In the genomic region with DNA sequence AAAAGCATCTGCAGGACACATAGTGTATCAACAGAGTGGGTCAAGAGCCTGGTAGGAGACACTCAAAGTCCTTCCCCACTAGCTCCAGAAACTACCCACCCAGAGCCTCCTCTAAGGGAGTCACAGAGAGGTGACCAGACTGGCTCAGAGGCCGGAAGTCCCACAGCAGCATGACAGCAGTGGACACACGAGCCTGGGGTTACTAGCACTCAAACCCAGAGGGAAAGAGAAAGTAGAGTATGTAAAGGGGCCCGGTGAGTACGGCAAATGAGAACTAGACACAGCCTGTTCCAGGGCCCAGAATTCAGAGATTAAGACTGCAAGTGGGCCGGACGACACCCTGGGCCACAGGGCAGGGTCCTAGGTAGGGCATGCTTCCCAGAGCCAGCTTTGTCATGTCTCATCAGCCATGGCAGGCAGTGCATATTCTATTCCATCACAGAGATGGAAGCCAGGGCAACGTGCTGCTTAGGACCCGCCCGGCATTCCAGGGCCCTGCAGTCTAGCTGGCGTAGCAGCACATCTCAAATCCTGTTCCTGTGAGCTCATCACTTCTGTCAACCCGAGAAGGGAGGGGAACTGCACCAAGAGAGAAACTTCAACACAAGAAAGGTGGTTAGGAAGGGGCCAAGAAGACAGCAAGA, we compare ENCODE assay signal across 8 cellular contexts. TPM values are rescaled to one million over a fixed set of nuclear protein-coding genes. Genes with fewer than 3 reads are reported as not detected.
DNase-seq lines count a peak whose midpoint lies in the region; ATAC-seq and TF ChIP-seq lines count a peak whose summit lies in the region.

No MANE protein-coding gene starts in this region.

- DNase-seq in HFF-Myc (ENCODE audit: extremely low read depth, low read depth): no peak
- DNase-seq in hepatocyte (ENCODE audit: low spot score): no peak
- DNase-seq in substantia nigra (lab: John Stamatoyannopoulos, UW): peak in 3 of 49 donors; percentile 19 to 34 (median 33)
- no peak for DNase-seq in iPS-NIHi11 (ENCODE audit: low spot score)
- DNase-seq in immature natural killer cell: no peak
- no peak for DNase-seq in OCI-M1 (lab: John Stamatoyannopoulos, UW)

- no peaks in the 10 kb centered on the region for H3K9me2 ChIP-seq in hepatocyte (replicated peaks; ENCODE audit: insufficient read depth)

- no peaks in the 10 kb centered on the region for H3K9me3 ChIP-seq in hepatocyte (ENCODE audit: low read depth)

- H3K27ac ChIP-seq in hepatocyte (peak overlapping the region; percentile 75), substantia nigra (ENCODE audit: low read depth, low read length, poor library complexity, severe bottlenecking) (peak overlapping the region; percentile 88)

- H3K36me3 ChIP-seq in hepatocyte (replicated peaks; ENCODE audit: insufficient read depth, low read depth): no peaks in the 10 kb centered on the region

- peaks cover 16% of the 10 kb centered on the region for H3K79me2 ChIP-seq in hepatocyte

- 80% methylated on average over 11 of the region's 11 CpGs for WGBS in hepatocyte (ENCODE audit: low lambda C conversion rate, missing lambda C conversion rate)

- H3K27me3 Mint-ChIP-seq in brain: peaks cover 10% of the 10 kb centered on the region
- peaks cover 0 to 5% (median 2%) of the 10 kb centered on the region in 3 donors for H3K27me3 Mint-ChIP-seq in immature natural killer cell (ENCODE audit: low read depth in 3 of 3)

- no peak for ATAC-seq in HG03520 (IDR thresholded peaks at IDR 0.05; ENCODE audit: unreplicated experiment)

- H3K4me3 ChIP-seq in HFF-Myc (replicated peaks; ENCODE audit: low read depth, low read length) (peak overlapping the region; percentile 1; the same call in 1 of the 2 replicates), hepatocyte (no peak overlapping the region)

- H3K4me1 ChIP-seq in hepatocyte (ENCODE audit: insufficient read depth): peaks cover 14% of the 10 kb centered on the region

- peaks cover 8% of the 10 kb centered on the region for H4K20me1 ChIP-seq in hepatocyte (ENCODE audit: insufficient read depth, poor library complexity, severe bottlenecking)

- H3K4me3 Mint-ChIP-seq in brain (peak overlapping the region in 4 of 5 experiments; percentile 91 to 96 (median 94)), immature natural killer cell (peak overlapping the region in 1 of 5 donors; percentile 35)

- H3K4me2 ChIP-seq in hepatocyte: peak overlapping the region; percentile 29

- H3K27ac Mint-ChIP-seq in brain: peak overlapping the region; percentile 84 to 97 (median 93)
- H3K27ac Mint-ChIP-seq in immature natural killer cell: peak overlapping the region in 2 of 6 donors; percentile 17 to 46

- peaks cover 25% of the 10 kb centered on the region for H3K36me3 Mint-ChIP-seq in brain
- peaks cover 5 to 21% (median 7%) of the 10 kb centered on the region in 3 donors for H3K36me3 Mint-ChIP-seq in immature natural killer cell

- TF ChIP-seq CTCF in HFF-Myc (IDR thresholded peaks at IDR 0.05; ENCODE audit: low read depth, low read length, missing control alignments) (no peak), brain (conservative IDR thresholded peaks at IDR 0.05) (no peak), hepatocyte (IDR thresholded peaks at IDR 0.05; ENCODE audit: poor library complexity) (no peak)

- no peak overlapping the region for H2AFZ ChIP-seq in hepatocyte

- H3K4me1 Mint-ChIP-seq in brain (peaks cover 57% of the 10 kb centered on the region), immature natural killer cell (peaks cover 44 to 45% of the 10 kb centered on the region in 2 donors)

- H3K27me3 ChIP-seq in hepatocyte: no peaks in the 10 kb centered on the region

- H3K9me3 Mint-ChIP-seq in brain (peaks cover 0 to 3% (median 0%) of the 10 kb centered on the region in 5 experiments), immature natural killer cell (no peaks in the 10 kb centered on the region)

RNA-seq across cellular contexts. Expression of a gene that starts 4.2 kb away (rescaled TPM):
- polyA plus RNA-seq in brain (ENCODE audit: insufficient read depth, low read depth, low replicate concordance) (7.3 TPM), hepatocyte (11.2 and 15.2 TPM in 2 replicates), immature natural killer cell (10 to 100 TPM in 1 of 3 donors, 1 to 10 TPM in 2; 1.9 to 13.0 (median 3.1) TPM)
- total RNA-seq in hepatocyte: 5.4 and 7.5 TPM in 2 replicates

RNA-seq across cellular contexts. Expression of a gene that starts 16.5 kb away (rescaled TPM):
- polyA plus RNA-seq in brain (ENCODE audit: insufficient read depth, low read depth, low replicate concordance) (12.3 TPM), hepatocyte (37.8 and 38.1 TPM in 2 replicates), immature natural killer cell (10 to 100 TPM; 11.3 to 30.8 (median 18.0) TPM)
- 36.1 and 40.3 TPM in 2 replicates for total RNA-seq in hepatocyte

RNA-seq across cellular contexts. Expression of a gene that starts 17.3 kb away (rescaled TPM):
- polyA plus RNA-seq in brain (ENCODE audit: insufficient read depth, low read depth, low replicate concordance): 4,992 TPM
- 1,719 and 1,827 TPM in 2 replicates for total RNA-seq in hepatocyte
- 2,607 and 2,708 TPM in 2 replicates for polyA plus RNA-seq in hepatocyte
- polyA plus RNA-seq in immature natural killer cell: 1,000 to 10,000 TPM; 1,615 to 2,185 (median 1,854) TPM

RNA-seq across cellular contexts. Expression of a gene that starts 55.6 kb away (rescaled TPM):
- 203 TPM for polyA plus RNA-seq in brain (ENCODE audit: insufficient read depth, low read depth, low replicate concordance)
- 181 and 211 TPM in 2 replicates for total RNA-seq in hepatocyte
- 74.1 and 108 TPM in 2 replicates for polyA plus RNA-seq in hepatocyte
- 10 to 100 TPM; 13.6 to 59.5 (median 20.7) TPM for polyA plus RNA-seq in immature natural killer cell

RNA-seq across cellular contexts. Expression of a gene that starts 57.7 kb away (rescaled TPM):
- 69.2 TPM for polyA plus RNA-seq in brain (ENCODE audit: insufficient read depth, low read depth, low replicate concordance)
- total RNA-seq in hepatocyte: 26.7 and 31.4 TPM in 2 replicates
- polyA plus RNA-seq in hepatocyte: 13.7 and 17.4 TPM in 2 replicates
- polyA plus RNA-seq in immature natural killer cell: 10 to 100 TPM; 23.3 to 50.5 (median 24.0) TPM
